In genomic region chr9:106025449-106025848, GRCh38 we compare ENCODE assay signal across 23 cellular contexts.
A peak's percentile ranks its signal among the peaks of the same experiment; 100 is the strongest.
DNase-seq lines count a peak whose midpoint lies in the region; ATAC-seq and TF ChIP-seq lines count a peak whose summit lies in the region.
"Had no signal": no experiment of that assay in that cellular context is flagged by ENCODE, and none has a peak within 500 bp of the region (broad histone marks: within the 10 kb centered on the region; RNA-seq: fewer than 3 reads in every experiment).

No MANE protein-coding gene starts in this region.

- no peaks in the 10 kb centered on the region for H3K27me3 Mint-ChIP-seq in neural progenitor cell (ENCODE audit: insufficient read depth, low read depth)
- no peaks in the 10 kb centered on the region for H3K27me3 Mint-ChIP-seq in activated CD8-positive, alpha-beta memory T cell treated with anti-CD3 and anti-CD28 coated beads, Interleukin-2, amount 10 ng/mL, durations not matched to agents 7 days and 5 days
- H3K27me3 Mint-ChIP-seq: activated naive CD4-positive, alpha-beta T cell treated with anti-CD3 and anti-CD28 coated beads, Interleukin-2, amount 50 U/mL, for 24 hours had no signal

- ATAC-seq in activated CD8-positive, alpha-beta memory T cell treated with anti-CD3 and anti-CD28 coated beads, Interleukin-2, amount 10 ng/mL, durations not matched to agents 7 days and 5 days, result no peak
- ATAC-seq: activated T-cell treated with anti-CD3 and anti-CD28 coated beads, Interleukin-2, amount 50 U/mL, for 72 hours; GM12878 had no signal

- no peaks in the 10 kb centered on the region for H3K36me3 ChIP-seq in WERI-Rb-1
- no peaks in the 10 kb centered on the region for H3K36me3 ChIP-seq in left ventricle myocardium inferior
- H3K36me3 ChIP-seq in neural progenitor cell, result no peaks in the 10 kb centered on the region
- no peaks in the 10 kb centered on the region for H3K36me3 ChIP-seq in GM23248 (ENCODE audit: low read depth)
- H3K36me3 ChIP-seq: BLaER1 treated with 17β-estradiol and CSF1 and Interleukin-3, amounts not matched to agents 10 nM and 100 nM; neutrophil had no signal

- H3K4me3 ChIP-seq in WERI-Rb-1 (ENCODE audit: low read depth, low read length) (no peak overlapping the region), left ventricle myocardium inferior (no peak overlapping the region), neural progenitor cell (no peak overlapping the region), GM23248 (no peak overlapping the region)
- H3K4me3 ChIP-seq: BLaER1 treated with 17β-estradiol and CSF1 and Interleukin-3, amounts not matched to agents 10 nM and 100 nM; GM12878 had no signal

- H3K79me2 ChIP-seq in neural progenitor cell (ENCODE audit: low read depth), result no peaks in the 10 kb centered on the region
- H3K79me2 ChIP-seq in GM23248 (ENCODE audit: insufficient read depth), result no peaks in the 10 kb centered on the region

- H2AFZ ChIP-seq in neural progenitor cell (replicated peaks), result peak overlapping the region; percentile 18
- no peak overlapping the region for H2AFZ ChIP-seq in GM23248

- H3K9me3 Mint-ChIP-seq in neural progenitor cell, result peaks cover 16% of the 10 kb centered on the region
- no peaks in the 10 kb centered on the region for H3K9me3 Mint-ChIP-seq in activated CD8-positive, alpha-beta memory T cell treated with anti-CD3 and anti-CD28 coated beads, Interleukin-2, amount 10 ng/mL, durations not matched to agents 7 days and 5 days (ENCODE audit: low read depth)
- H3K9me3 Mint-ChIP-seq: activated naive CD4-positive, alpha-beta T cell treated with anti-CD3 and anti-CD28 coated beads, Interleukin-2, amount 50 U/mL, for 24 hours had no signal

- no peak overlapping the region for H3K27ac ChIP-seq in WERI-Rb-1
- H3K27ac ChIP-seq in left ventricle myocardium inferior (replicated peaks), result peak overlapping the region; percentile 43
- no peak overlapping the region for H3K27ac ChIP-seq in neural progenitor cell
- H3K27ac ChIP-seq in GM23248, result no peak overlapping the region
- H3K27ac ChIP-seq: BLaER1 treated with 17β-estradiol and CSF1 and Interleukin-3, amounts not matched to agents 10 nM and 100 nM; neutrophil had no signal

- DNase-seq in DMS53 (lab: John Stamatoyannopoulos, UW) (peak; percentile 3), DMS53 treated with DMSO at 0.1 percent for 48 hours (lab: John Stamatoyannopoulos, UW; ENCODE audit: unreplicated experiment) (no peak), WERI-Rb-1 (peak; percentile 11), left ventricle myocardium inferior (peak; percentile 37), neural progenitor cell (ENCODE audit: low spot score) (peak; percentile 41), GM23248 (no peak), NOMO-1 treated with dmso at 0.1 percent for 144 hours (lab: John Stamatoyannopoulos, UW; ENCODE audit: unreplicated experiment) (no peak)
- DNase-seq in activated CD8-positive, alpha-beta memory T cell treated with anti-CD3 and anti-CD28 coated beads, Interleukin-2, amount 10 ng/mL, durations not matched to agents 7 days and 5 days, result no peak
- DNase-seq: 8988T; activated CD4-positive, CD25-positive, alpha-beta regulatory T cell treated with anti-CD3 and anti-CD28 coated beads, Interleukin-2, amount 50 U/mL, for 72 hours; activated T-cell treated with anti-CD3 and anti-CD28 coated beads, Interleukin-2, amount 50 U/mL, for 72 hours; GF-D8; hippocampal formation; kidney glomerular epithelial cell; NCI-H2171 treated with DMSO at 0.1 percent for 48 hours; SK-N-SH; stimulated activated CD4-positive, alpha-beta T cell treated with anti-CD3 and anti-CD28 coated beads, Interleukin-12 subunit alpha, Interleukin-12 subunit beta, amount 100 ng/mL, for 4 hours; stimulated activated CD8-positive, alpha-beta memory T cell treated with anti-CD3 and anti-CD28 coated beads, Interleukin-4, amount 100 ng/mL, for 48 hours; T1000 had no signal

- CTCF ChIA-PET in activated CD8-positive, alpha-beta memory T cell treated with anti-CD3 and anti-CD28 coated beads, Interleukin-2, amount 10 ng/mL, durations not matched to agents 7 days and 5 days (lab: Charles Lee), result no interaction called here

- H3K4me1 Mint-ChIP-seq in neural progenitor cell, result peaks cover 11% of the 10 kb centered on the region
- H3K4me1 Mint-ChIP-seq in activated CD8-positive, alpha-beta memory T cell treated with anti-CD3 and anti-CD28 coated beads, Interleukin-2, amount 10 ng/mL, durations not matched to agents 7 days and 5 days, result no peaks in the 10 kb centered on the region
- H3K4me1 Mint-ChIP-seq: activated naive CD4-positive, alpha-beta T cell treated with anti-CD3 and anti-CD28 coated beads, Interleukin-2, amount 50 U/mL, for 24 hours had no signal

- no peaks in the 10 kb centered on the region for H3K36me3 Mint-ChIP-seq in neural progenitor cell
- H3K36me3 Mint-ChIP-seq in activated CD8-positive, alpha-beta memory T cell treated with anti-CD3 and anti-CD28 coated beads, Interleukin-2, amount 10 ng/mL, durations not matched to agents 7 days and 5 days, result no peaks in the 10 kb centered on the region
- H3K36me3 Mint-ChIP-seq: activated naive CD4-positive, alpha-beta T cell treated with anti-CD3 and anti-CD28 coated beads, Interleukin-2, amount 50 U/mL, for 24 hours had no signal

- intact Hi-C loops in left ventricle myocardium inferior (cut with micrococcal nuclease), result no loop called here

- H3K27me3 ChIP-seq in WERI-Rb-1 (ENCODE audit: insufficient read depth, low read depth, severe bottlenecking), result no peaks in the 10 kb centered on the region
- H3K27me3 ChIP-seq in left ventricle myocardium inferior (ENCODE audit: low read depth), result no peaks in the 10 kb centered on the region
- no peaks in the 10 kb centered on the region for H3K27me3 ChIP-seq in neural progenitor cell
- H3K27me3 ChIP-seq in GM23248 (replicated peaks; ENCODE audit: insufficient read depth), result no peaks in the 10 kb centered on the region
- H3K27me3 ChIP-seq: neutrophil had no signal

- H3K9me2 ChIP-seq in GM23248 (ENCODE audit: insufficient read depth), result no peaks in the 10 kb centered on the region
- H3K9me2 ChIP-seq: SK-N-SH had no signal

- H3K27ac Mint-ChIP-seq in neural progenitor cell, result no peak overlapping the region
- H3K27ac Mint-ChIP-seq in activated CD8-positive, alpha-beta memory T cell treated with anti-CD3 and anti-CD28 coated beads, Interleukin-2, amount 10 ng/mL, durations not matched to agents 7 days and 5 days, result no peak overlapping the region
- H3K27ac Mint-ChIP-seq: activated naive CD4-positive, alpha-beta T cell treated with anti-CD3 and anti-CD28 coated beads, Interleukin-2, amount 50 U/mL, for 24 hours; activated T-cell treated with anti-CD3 and anti-CD28 coated beads, Interleukin-2, amount 50 U/mL, for 72 hours had no signal

- WGBS in GM23248 (ENCODE audit: low coverage in 1 of 2, low lambda C conversion rate in 2 of 2, missing lambda C conversion rate in 2 of 2), 2 experiments, result 1 to 3% methylated on average over 4 of the region's 4 CpGs

- H3F3A ChIP-seq in neural progenitor cell (ENCODE audit: low read depth) (peaks cover 8% of the 10 kb centered on the region), GM23248 (ENCODE audit: insufficient read depth) (no peaks in the 10 kb centered on the region)

- TF ChIP-seq CTCF in WERI-Rb-1 (IDR thresholded peaks at IDR 0.05; ENCODE audit: low read depth, low read length) (peak; percentile 39; the same call in 1 of the 2 replicates), left ventricle myocardium inferior (IDR thresholded peaks at IDR 0.05; ENCODE audit: borderline replicate concordance) (peak; percentile 51), neural progenitor cell (IDR thresholded peaks at IDR 0.05) (peak; percentile 42)

- no peaks in the 10 kb centered on the region for H3K9me3 ChIP-seq in WERI-Rb-1 (ENCODE audit: severe bottlenecking)
- peaks cover 12% of the 10 kb centered on the region for H3K9me3 ChIP-seq in left ventricle myocardium inferior (replicated peaks)
- no peaks in the 10 kb centered on the region for H3K9me3 ChIP-seq in neural progenitor cell (ENCODE audit: low read depth)
- no peaks in the 10 kb centered on the region for H3K9me3 ChIP-seq in GM23248 (ENCODE audit: low read depth)
- H3K9me3 ChIP-seq: neutrophil, SK-N-SH had no signal

- H3K4me3 Mint-ChIP-seq in neural progenitor cell, result no peak overlapping the region
- no peak overlapping the region for H3K4me3 Mint-ChIP-seq in activated CD8-positive, alpha-beta memory T cell treated with anti-CD3 and anti-CD28 coated beads, Interleukin-2, amount 10 ng/mL, durations not matched to agents 7 days and 5 days
- H3K4me3 Mint-ChIP-seq: activated naive CD4-positive, alpha-beta T cell treated with anti-CD3 and anti-CD28 coated beads, Interleukin-2, amount 50 U/mL, for 24 hours; activated T-cell treated with anti-CD3 and anti-CD28 coated beads, Interleukin-2, amount 50 U/mL, for 72 hours had no signal

- in situ Hi-C loops in GM23248 (cut with MboI), result no loop called here

- H3K4me1 ChIP-seq in left ventricle myocardium inferior (peaks cover 8% of the 10 kb centered on the region), neural progenitor cell (peaks cover 10% of the 10 kb centered on the region), GM23248 (ENCODE audit: insufficient read depth) (no peaks in the 10 kb centered on the region)
- H3K4me1 ChIP-seq: BLaER1 treated with 17β-estradiol and CSF1 and Interleukin-3, amounts not matched to agents 10 nM and 100 nM had no signal

- H3K4me2 ChIP-seq in neural progenitor cell, result no peak overlapping the region
- no peak overlapping the region for H3K4me2 ChIP-seq in GM23248 (ENCODE audit: unreplicated experiment)
- H3K4me2 ChIP-seq: BLaER1 treated with 17β-estradiol and CSF1 and Interleukin-3, amounts not matched to agents 10 nM and 100 nM; SK-N-SH had no signal

- H4K20me1 ChIP-seq in neural progenitor cell (ENCODE audit: low read depth), result no peaks in the 10 kb centered on the region
- no peaks in the 10 kb centered on the region for H4K20me1 ChIP-seq in GM23248 (ENCODE audit: insufficient read depth)
- H4K20me1 ChIP-seq: BLaER1 treated with 17β-estradiol and CSF1 and Interleukin-3, amounts not matched to agents 10 nM and 100 nM had no signal

- H3K9ac ChIP-seq in neural progenitor cell, result no peak overlapping the region
- no peak overlapping the region for H3K9ac ChIP-seq in GM23248
- H3K9ac ChIP-seq: BLaER1 treated with 17β-estradiol and CSF1 and Interleukin-3, amounts not matched to agents 10 nM and 100 nM; SK-N-SH had no signal

Comparison
In these comparisons a context has a peak if more than half of its experiments do, and no peak if none do; other contexts are left out.
1. DNase-seq: peak in DMS53 (single experiment), WERI-Rb-1 (single experiment), left ventricle myocardium inferior (single experiment) and neural progenitor cell (single experiment); none in DMS53 treated with DMSO at 0.1 percent for 48 hours (single experiment), activated CD8-positive, alpha-beta memory T cell treated with anti-CD3 and anti-CD28 coated beads, Interleukin-2, amount 10 ng/mL, durations not matched to agents 7 days and 5 days (single experiment), GM23248 (single experiment) and NOMO-1 treated with dmso at 0.1 percent for 144 hours (single experiment).
2. Peak in every context shown above with its lines, with median percentiles within 50 percentile points of each other: CTCF ChIP-seq.